Comparison of ENCODE assay signal across 1 cellular context in the genomic region with DNA sequence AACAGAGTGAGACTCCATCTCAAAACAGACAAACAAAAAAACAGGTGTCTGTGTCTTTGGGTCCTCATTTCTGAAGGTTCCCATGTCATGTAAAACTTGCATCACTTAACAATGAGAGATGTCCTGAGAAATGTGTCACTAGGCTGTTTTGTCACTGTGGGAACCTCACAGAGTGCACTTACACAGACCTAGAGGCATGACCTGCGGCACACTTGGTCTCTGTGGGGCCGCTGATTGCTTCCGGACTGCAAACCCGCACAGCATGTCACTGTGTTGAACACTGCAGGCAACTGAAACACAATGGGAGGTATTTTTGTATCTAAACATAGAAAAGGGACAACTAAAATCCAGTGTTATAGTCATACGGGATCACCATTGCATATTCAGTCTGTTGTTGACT.
TF ChIP-seq lines count a peak whose summit lies in the region.

No MANE protein-coding gene starts in this region.

TF ChIP-seq in HepG2, 621 proteins besides CTCF, POLR2A, EP300 and RAD21 (continued from another document):
- TF ChIP-seq, protein P1, sequence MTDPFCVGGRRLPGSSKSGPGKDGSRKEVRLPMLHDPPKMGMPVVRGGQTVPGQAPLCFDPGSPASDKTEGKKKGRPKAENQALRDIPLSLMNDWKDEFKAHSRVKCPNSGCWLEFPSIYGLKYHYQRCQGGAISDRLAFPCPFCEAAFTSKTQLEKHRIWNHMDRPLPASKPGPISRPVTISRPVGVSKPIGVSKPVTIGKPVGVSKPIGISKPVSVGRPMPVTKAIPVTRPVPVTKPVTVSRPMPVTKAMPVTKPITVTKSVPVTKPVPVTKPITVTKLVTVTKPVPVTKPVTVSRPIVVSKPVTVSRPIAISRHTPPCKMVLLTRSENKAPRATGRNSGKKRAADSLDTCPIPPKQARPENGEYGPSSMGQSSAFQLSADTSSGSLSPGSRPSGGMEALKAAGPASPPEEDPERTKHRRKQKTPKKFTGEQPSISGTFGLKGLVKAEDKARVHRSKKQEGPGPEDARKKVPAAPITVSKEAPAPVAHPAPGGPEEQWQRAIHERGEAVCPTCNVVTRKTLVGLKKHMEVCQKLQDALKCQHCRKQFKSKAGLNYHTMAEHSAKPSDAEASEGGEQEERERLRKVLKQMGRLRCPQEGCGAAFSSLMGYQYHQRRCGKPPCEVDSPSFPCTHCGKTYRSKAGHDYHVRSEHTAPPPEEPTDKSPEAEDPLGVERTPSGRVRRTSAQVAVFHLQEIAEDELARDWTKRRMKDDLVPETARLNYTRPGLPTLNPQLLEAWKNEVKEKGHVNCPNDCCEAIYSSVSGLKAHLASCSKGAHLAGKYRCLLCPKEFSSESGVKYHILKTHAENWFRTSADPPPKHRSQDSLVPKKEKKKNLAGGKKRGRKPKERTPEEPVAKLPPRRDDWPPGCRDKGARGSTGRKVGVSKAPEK (CRISPR knock-in tag; IDR thresholded peaks at IDR 0.05; ENCODE audit: borderline replicate concordance), result no peak
- TF ChIP-seq ZNF572 (CRISPR knock-in tag; IDR thresholded peaks at IDR 0.05), result no peak
- TF ChIP-seq ZMYM3 (CRISPR knock-in tag; IDR thresholded peaks at IDR 0.05), result no peak
- TF ChIP-seq, protein P2, sequence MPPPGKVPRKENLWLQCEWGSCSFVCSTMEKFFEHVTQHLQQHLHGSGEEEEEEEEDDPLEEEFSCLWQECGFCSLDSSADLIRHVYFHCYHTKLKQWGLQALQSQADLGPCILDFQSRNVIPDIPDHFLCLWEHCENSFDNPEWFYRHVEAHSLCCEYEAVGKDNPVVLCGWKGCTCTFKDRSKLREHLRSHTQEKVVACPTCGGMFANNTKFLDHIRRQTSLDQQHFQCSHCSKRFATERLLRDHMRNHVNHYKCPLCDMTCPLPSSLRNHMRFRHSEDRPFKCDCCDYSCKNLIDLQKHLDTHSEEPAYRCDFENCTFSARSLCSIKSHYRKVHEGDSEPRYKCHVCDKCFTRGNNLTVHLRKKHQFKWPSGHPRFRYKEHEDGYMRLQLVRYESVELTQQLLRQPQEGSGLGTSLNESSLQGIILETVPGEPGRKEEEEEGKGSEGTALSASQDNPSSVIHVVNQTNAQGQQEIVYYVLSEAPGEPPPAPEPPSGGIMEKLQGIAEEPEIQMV (CRISPR knock-in tag; IDR thresholded peaks at IDR 0.05; ENCODE audit: low read depth), result no peak
- no peak for TF ChIP-seq MTA1 (CRISPR knock-in tag; IDR thresholded peaks at IDR 0.05; ENCODE audit: borderline replicate concordance)
- TF ChIP-seq ARHGAP35 (CRISPR knock-in tag; IDR thresholded peaks at IDR 0.05; ENCODE audit: borderline replicate concordance), result no peak
- no peak for TF ChIP-seq PRPF4 (IDR thresholded peaks at IDR 0.05; ENCODE audit: low read depth, low read length, poor library complexity, severe bottlenecking)
- TF ChIP-seq ZNF567 (CRISPR knock-in tag; IDR thresholded peaks at IDR 0.05; ENCODE audit: borderline replicate concordance), result no peak
- TF ChIP-seq ZNF207 (IDR thresholded peaks at IDR 0.05; ENCODE audit: borderline replicate concordance), result no peak
- no peak for TF ChIP-seq RBAK (CRISPR knock-in tag; IDR thresholded peaks at IDR 0.05)
- no peak for TF ChIP-seq ZNF616 (CRISPR knock-in tag; IDR thresholded peaks at IDR 0.05; ENCODE audit: low read depth)
- no peak for TF ChIP-seq ZNF501 (CRISPR knock-in tag; IDR thresholded peaks at IDR 0.05)
